8 cellular contexts compared by ENCODE assay signal in genomic region chr19:11338569-11339253, GRCh38. TPM values are rescaled to one million over a fixed set of nuclear protein-coding genes. Genes with fewer than 3 reads are reported as not detected.
DNase-seq lines count a peak whose midpoint lies in the region; ATAC-seq and TF ChIP-seq lines count a peak whose summit lies in the region.

No MANE protein-coding gene starts in this region.

- no peaks in the 10 kb centered on the region for H3K27me3 ChIP-seq in CD8-positive, alpha-beta memory T cell (ENCODE audit: insufficient read depth, low read length, poor library complexity, severe bottlenecking)
- H3K27me3 ChIP-seq in Panc1 (ENCODE audit: control insufficient read depth, insufficient read depth, low read length), result no peaks in the 10 kb centered on the region

- DNase-seq in CD8-positive, alpha-beta memory T cell, result no peak
- DNase-seq in Panc1 (ENCODE audit: low read depth, low spot score) (no peak), fibroblast of mammary gland (ENCODE audit: low read depth) (no peak), osteocyte (ENCODE audit: extremely low spot score, unreplicated experiment) (no peak), NCI-H774 (lab: John Stamatoyannopoulos, UW) (no peak), SW480 (ENCODE audit: low spot score) (no peak)

- H3K4me1 ChIP-seq in CD8-positive, alpha-beta memory T cell (ENCODE audit: insufficient read depth, low read length), result peaks cover 26% of the 10 kb centered on the region
- H3K4me1 ChIP-seq in Panc1 (ENCODE audit: control insufficient read depth, insufficient read depth, low read length), result 0 out of 2 replicates have a peak, but pooled peaks cover 6% of the 10 kb centered on the region

- no peaks in the 10 kb centered on the region for H3K9me3 ChIP-seq in CD8-positive, alpha-beta memory T cell (ENCODE audit: low read length)
- no peaks in the 10 kb centered on the region for H3K9me3 ChIP-seq in Panc1 (ENCODE audit: control insufficient read depth, insufficient read depth, low read depth, low read length)

- no peak for TF ChIP-seq CTCF in Panc1 (IDR thresholded peaks at IDR 0.05)
- no peak for TF ChIP-seq CTCF in fibroblast of mammary gland (conservative IDR thresholded peaks at IDR 0.05; ENCODE audit: control insufficient read depth, insufficient read depth, low read depth, low read length)
- TF ChIP-seq CTCF in osteocyte (IDR thresholded peaks at IDR 0.05), result no peak

- H3K27ac Mint-ChIP-seq in CD8-positive, alpha-beta memory T cell, result peak overlapping the region in 6 of 8 donors; percentile 46 to 84 (median 76)
- peak overlapping the region; percentile 34 for H3K27ac Mint-ChIP-seq in osteocyte (ENCODE audit: unreplicated experiment)

- H3K36me3 ChIP-seq in CD8-positive, alpha-beta memory T cell (ENCODE audit: insufficient read depth, low read length), result peaks cover 5% of the 10 kb centered on the region
- no peaks in the 10 kb centered on the region for H3K36me3 ChIP-seq in Panc1 (ENCODE audit: control insufficient read depth, insufficient read depth, low read length)

- CTCF ChIA-PET in CD8-positive, alpha-beta memory T cell (lab: Charles Lee), result interaction anchor here (1.1 to 3.7 kb wide), 3 partner anchors 11 to 96 kb away, joined by 3 to 13 read pairs (median 3); partner anchors contain the start of genes ODAD3 and PRKCSH
- CTCF ChIA-PET in Panc1 (lab: Charles Lee), result no interaction called here

- H3K27me3 Mint-ChIP-seq in CD8-positive, alpha-beta memory T cell, result no peaks in the 10 kb centered on the region
- no peaks in the 10 kb centered on the region for H3K27me3 Mint-ChIP-seq in osteocyte (ENCODE audit: unreplicated experiment)

- H3K4me1 Mint-ChIP-seq in CD8-positive, alpha-beta memory T cell, result peaks cover 17 to 29% (median 24%) of the 10 kb centered on the region in 3 donors
- peaks cover 17% of the 10 kb centered on the region for H3K4me1 Mint-ChIP-seq in osteocyte (ENCODE audit: unreplicated experiment)

- H3K27ac ChIP-seq in CD8-positive, alpha-beta memory T cell (ENCODE audit: low read depth, low read length), result peak overlapping the region; percentile 31
- H3K27ac ChIP-seq in Panc1 (ENCODE audit: low read length), result peak overlapping the region; percentile 52

- POLR2A ChIA-PET in CD8-positive, alpha-beta memory T cell (lab: Charles Lee), result interaction anchor here (1.4 kb wide), 1 partner anchor 37 kb away, joined by 6 read pairs; no protein-coding TSS in a partner anchor
- POLR2A ChIA-PET in Panc1 (lab: Charles Lee), result no interaction called here

- ATAC-seq in Panc1, result peak; percentile 23
- ATAC-seq in HG03520 (IDR thresholded peaks at IDR 0.05; ENCODE audit: unreplicated experiment), result no peak
- no peak for ATAC-seq in HG02884 (IDR thresholded peaks at IDR 0.05; ENCODE audit: unreplicated experiment)

- intact Hi-C loops in Panc1 (cut with micrococcal nuclease; ENCODE audit: unreplicated experiment), result no loop called here

- in situ Hi-C loops in Panc1 (cut with HindIII; ENCODE audit: low pct_unique_long_range_greater_than_20kb, low sequenced_read_pairs), result no loop called here

- H3K9me3 Mint-ChIP-seq in CD8-positive, alpha-beta memory T cell, result no peaks in the 10 kb centered on the region
- no peaks in the 10 kb centered on the region for H3K9me3 Mint-ChIP-seq in osteocyte (ENCODE audit: unreplicated experiment)

- H3K36me3 Mint-ChIP-seq in CD8-positive, alpha-beta memory T cell, result peaks cover 6 to 29% (median 18%) of the 10 kb centered on the region in 3 donors
- H3K36me3 Mint-ChIP-seq in osteocyte (ENCODE audit: unreplicated experiment), result peaks cover 4% of the 10 kb centered on the region

- H3K4me3 ChIP-seq in CD8-positive, alpha-beta memory T cell (ENCODE audit: low read length), result no peak overlapping the region
- H3K4me3 ChIP-seq in Panc1 (ENCODE audit: low read depth in 2 of 2, low read length in 2 of 2) (peak overlapping the region; percentile 61 to 63), fibroblast of mammary gland (ENCODE audit: control insufficient read depth, low read depth, low read length) (peak overlapping the region; percentile 66)

- H3K4me3 Mint-ChIP-seq in CD8-positive, alpha-beta memory T cell, result peak overlapping the region; percentile 73 to 90 (median 80)
- H3K4me3 Mint-ChIP-seq in osteocyte (ENCODE audit: unreplicated experiment), result peak overlapping the region; percentile 63

- BruUV-seq in Panc1 (replicated peaks; lab: Mats Ljungman, UMichigan), result no TSS peak

RNA-seq across cellular contexts. Expression of gene RAB3D, which starts 0.7 kb away (rescaled TPM):
- total RNA-seq in CD8-positive, alpha-beta memory T cell, result 1 to 10 TPM; 3.2 to 4.5 TPM
- 3.7 TPM for polyA plus RNA-seq in CD8-positive, alpha-beta memory T cell
- total RNA-seq in Panc1 (2021; ENCODE audit: unreplicated experiment) (46.6 TPM), osteocyte (2.6 and 4.3 TPM in 2 replicates)
- polyA plus RNA-seq in Panc1 (2012; ENCODE audit: insufficient read length), result 26.7 TPM

RNA-seq across cellular contexts. Expression of gene TMEM205, which starts 7.4 kb away (rescaled TPM):
- 10 to 100 TPM; 24.8 to 30.5 TPM for total RNA-seq in CD8-positive, alpha-beta memory T cell
- 75.9 TPM for polyA plus RNA-seq in CD8-positive, alpha-beta memory T cell
- total RNA-seq in Panc1 (2021; ENCODE audit: unreplicated experiment) (133 TPM), osteocyte (57.4 and 64.1 TPM in 2 replicates)
- 277 TPM for polyA plus RNA-seq in Panc1 (2012; ENCODE audit: insufficient read length)

RNA-seq across cellular contexts. Expression of gene CCDC159, which starts 7.6 kb away (rescaled TPM):
- 10 to 100 TPM; 14.2 to 14.6 TPM for total RNA-seq in CD8-positive, alpha-beta memory T cell
- polyA plus RNA-seq in CD8-positive, alpha-beta memory T cell, result 30.1 TPM
- 46.6 TPM for total RNA-seq in Panc1 (2021; ENCODE audit: unreplicated experiment)
- polyA plus RNA-seq in Panc1 (2012; ENCODE audit: insufficient read length), result 53.4 TPM
- 22.4 and 28.1 TPM in 2 replicates for total RNA-seq in osteocyte

RNA-seq across cellular contexts. Expression of gene PLPPR2, which starts 16.5 kb away (rescaled TPM):
- total RNA-seq in CD8-positive, alpha-beta memory T cell, result 1 to 10 TPM; 2.1 to 2.2 TPM
- 1.2 TPM for polyA plus RNA-seq in CD8-positive, alpha-beta memory T cell
- total RNA-seq in Panc1 (2021; ENCODE audit: unreplicated experiment) (43.3 TPM), osteocyte (51.9 and 55.8 TPM in 2 replicates)
- polyA plus RNA-seq in Panc1 (2012; ENCODE audit: insufficient read length), result 85.0 TPM

RNA-seq across cellular contexts. Expression of gene SWSAP1, which starts 35.8 kb away (rescaled TPM):
- 1 to 10 TPM; 2.1 to 2.2 TPM for total RNA-seq in CD8-positive, alpha-beta memory T cell
- 7.0 TPM for polyA plus RNA-seq in CD8-positive, alpha-beta memory T cell
- total RNA-seq in Panc1 (2021; ENCODE audit: unreplicated experiment), result 3.1 TPM
- 3.5 TPM for polyA plus RNA-seq in Panc1 (2012; ENCODE audit: insufficient read length)
- 1.3 and 2.4 TPM in 2 replicates for total RNA-seq in osteocyte
